Comparison of ENCODE assay signal across 8 cellular contexts in the genomic region with DNA sequence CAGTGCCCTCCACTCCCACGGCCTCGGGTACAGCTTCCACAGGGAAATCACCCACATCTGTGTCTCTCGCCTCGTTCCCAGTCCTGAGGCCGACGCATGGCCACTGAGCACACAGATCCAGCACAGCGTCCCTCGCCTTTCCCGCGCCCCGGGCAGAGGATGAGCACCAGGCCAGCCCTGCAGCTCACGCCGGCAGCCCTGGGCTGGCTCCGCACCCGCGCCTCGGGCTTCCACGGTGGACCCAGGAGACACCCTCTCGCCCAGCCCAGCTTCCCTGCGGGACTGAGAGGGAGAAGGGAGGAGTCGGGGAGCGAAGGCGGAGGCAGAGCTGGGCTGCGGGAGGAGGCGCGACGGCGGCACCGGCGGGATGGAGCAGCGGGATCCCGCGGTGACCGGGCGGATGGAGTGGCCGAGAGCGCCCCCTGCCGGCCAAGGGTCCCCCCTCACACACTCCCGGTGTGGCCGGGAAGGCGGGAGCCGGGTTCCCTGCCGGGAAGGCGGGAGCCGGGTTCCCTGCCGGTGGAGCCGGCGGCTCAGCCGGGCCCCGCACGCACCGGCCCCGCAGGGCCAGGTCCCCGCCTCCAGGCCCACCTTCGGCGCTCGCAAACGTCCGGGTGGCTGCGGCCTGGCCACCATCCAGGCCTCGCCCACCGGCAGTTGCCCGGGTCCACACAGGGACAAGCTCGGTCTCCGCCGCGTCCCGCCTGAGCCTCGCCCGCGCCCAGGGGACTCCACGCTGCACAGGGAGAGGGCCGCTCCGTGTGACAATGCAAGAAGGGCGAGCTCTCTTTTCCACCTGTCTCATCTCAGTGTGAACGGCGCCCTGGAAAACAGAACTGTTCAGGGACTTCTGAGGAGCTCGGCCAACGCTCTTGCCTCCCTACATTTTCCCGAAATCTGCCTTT.
DNase-seq lines count a peak whose midpoint lies in the region; ATAC-seq and TF ChIP-seq lines count a peak whose summit lies in the region.

No MANE protein-coding gene starts in this region.

- no peak overlapping the region for H2BK120ac ChIP-seq in mesenchymal stem cell (ENCODE audit: low read depth, low read length)

- peaks cover 16% of the 10 kb centered on the region for H3K4me1 ChIP-seq in mesenchymal stem cell (ENCODE audit: control insufficient read depth, insufficient read depth, low read depth, low read length)

- H3K9me3 Mint-ChIP-seq in effector memory CD8-positive, alpha-beta T cell = no peaks in the 10 kb centered on the region

- H3K36me3 ChIP-seq in mesenchymal stem cell (ENCODE audit: control insufficient read depth in 1 of 2, insufficient read depth in 2 of 2, low read depth in 1 of 2, low read length in 2 of 2) = no peaks in the 10 kb centered on the region

- H4K91ac ChIP-seq in mesenchymal stem cell (ENCODE audit: low read length) = peak overlapping the region; percentile 53

- TF ChIP-seq CTCF in AG10803 (conservative IDR thresholded peaks at IDR 0.05; ENCODE audit: low read length) = peak; percentile 57

- H2AFZ ChIP-seq in mesenchymal stem cell (ENCODE audit: low read depth, low read length) = peak overlapping the region; percentile 62

- H3K4me3 Mint-ChIP-seq in effector memory CD8-positive, alpha-beta T cell = peak overlapping the region; percentile 85 to 86

- H3K36me3 Mint-ChIP-seq in effector memory CD8-positive, alpha-beta T cell (ENCODE audit: insufficient read depth) = peaks cover 2% of the 10 kb centered on the region

- H3K4me2 ChIP-seq in mesenchymal stem cell (ENCODE audit: low read length, poor library complexity, severe bottlenecking) = peak overlapping the region; percentile 100

- DNase-seq in AG10803 (ENCODE audit: low read depth) (peak; percentile 60), NCI-H524 (lab: John Stamatoyannopoulos, UW) (peak; percentile 61 to 69), mesenchymal stem cell (peak; percentile 74)
- peak; percentile 8 to 43 for DNase-seq in activated CD8-positive, alpha-beta memory T cell treated with anti-CD3 and anti-CD28 coated beads for 4 hours (ENCODE audit: low read depth in 2 of 2)
- DNase-seq in effector memory CD8-positive, alpha-beta T cell = peak; percentile 42 to 53 (median 48)
- peak; percentile 31 for DNase-seq in stimulated activated CD8-positive, alpha-beta memory T cell treated with anti-CD3 and anti-CD28 coated beads, Interleukin-12 subunit alpha, Interleukin-12 subunit beta, amount 100 ng/mL, for 24 hours (ENCODE audit: extremely low read depth)

- H3K79me1 ChIP-seq in mesenchymal stem cell (replicated peaks; ENCODE audit: low read length, poor library complexity, severe bottlenecking) = no peaks in the 10 kb centered on the region

- H3K18ac ChIP-seq in mesenchymal stem cell (ENCODE audit: low read depth in 1 of 2, low read length in 2 of 2) = peak overlapping the region in 1 of 2 experiments; percentile 79

- no peak overlapping the region for H3K4ac ChIP-seq in mesenchymal stem cell (ENCODE audit: low read depth in 1 of 2, low read length in 2 of 2)

- H3K23ac ChIP-seq in mesenchymal stem cell (ENCODE audit: low read length in 2 of 2) = peak overlapping the region in 1 of 2 experiments; percentile 41

- H2BK12ac ChIP-seq in mesenchymal stem cell (ENCODE audit: low read length in 2 of 2) = peak overlapping the region in 1 of 2 experiments; percentile 63

- H4K8ac ChIP-seq in mesenchymal stem cell (ENCODE audit: low read length) = peak overlapping the region; percentile 70

- H3K27me3 ChIP-seq in mesenchymal stem cell (ENCODE audit: control insufficient read depth in 1 of 2, insufficient read depth in 1 of 2, low read length in 2 of 2) = peaks cover 6 to 8% of the 10 kb centered on the region in 2 experiments

- H3K27me3 Mint-ChIP-seq in effector memory CD8-positive, alpha-beta T cell = peaks cover 53 to 76% of the 10 kb centered on the region in 2 donors

- H3K4me3 ChIP-seq in AG10803 (ENCODE audit: low read length) (peak overlapping the region; percentile 66), mesenchymal stem cell (ENCODE audit: insufficient read depth in 1 of 2, low read depth in 1 of 2, low read length in 2 of 2) (peak overlapping the region; percentile 57 to 89)

- no peak overlapping the region for H3K27ac ChIP-seq in mesenchymal stem cell (ENCODE audit: low read length, poor library complexity, severe bottlenecking)

- H3K14ac ChIP-seq in mesenchymal stem cell (ENCODE audit: low read length in 2 of 2) = peak overlapping the region in 1 of 2 experiments; percentile 11

- under 1% methylated on average over 67 of the region's 80 CpGs for WGBS in mesenchymal stem cell

- ATAC-seq in GM19035 (IDR thresholded peaks at IDR 0.05; ENCODE audit: unreplicated experiment) (peak; percentile 68), HG03196 (IDR thresholded peaks at IDR 0.05; ENCODE audit: unreplicated experiment) (peak; percentile 74)
- peak; percentile 65 for ATAC-seq in effector memory CD8-positive, alpha-beta T cell (replicated peaks)

- H3K9me3 ChIP-seq in mesenchymal stem cell (ENCODE audit: control insufficient read depth, low read length) = no peaks in the 10 kb centered on the region

- H2BK15ac ChIP-seq in mesenchymal stem cell (ENCODE audit: low read depth, poor library complexity, severe bottlenecking) = peak overlapping the region; percentile 73

- H3K9ac ChIP-seq in mesenchymal stem cell (ENCODE audit: low read length) = peak overlapping the region; percentile 84

- H3K4me1 Mint-ChIP-seq in effector memory CD8-positive, alpha-beta T cell (ENCODE audit: low read depth in 2 of 2) = peaks cover 7 to 9% of the 10 kb centered on the region in 2 donors

- H2BK5ac ChIP-seq in mesenchymal stem cell (ENCODE audit: low read depth, low read length, poor library complexity, severe bottlenecking) = no peak overlapping the region

- H2AK5ac ChIP-seq in mesenchymal stem cell (ENCODE audit: low read length, severe bottlenecking) = no peak overlapping the region

- no peak overlapping the region for H3K27ac Mint-ChIP-seq in effector memory CD8-positive, alpha-beta T cell
